In the genomic region with DNA sequence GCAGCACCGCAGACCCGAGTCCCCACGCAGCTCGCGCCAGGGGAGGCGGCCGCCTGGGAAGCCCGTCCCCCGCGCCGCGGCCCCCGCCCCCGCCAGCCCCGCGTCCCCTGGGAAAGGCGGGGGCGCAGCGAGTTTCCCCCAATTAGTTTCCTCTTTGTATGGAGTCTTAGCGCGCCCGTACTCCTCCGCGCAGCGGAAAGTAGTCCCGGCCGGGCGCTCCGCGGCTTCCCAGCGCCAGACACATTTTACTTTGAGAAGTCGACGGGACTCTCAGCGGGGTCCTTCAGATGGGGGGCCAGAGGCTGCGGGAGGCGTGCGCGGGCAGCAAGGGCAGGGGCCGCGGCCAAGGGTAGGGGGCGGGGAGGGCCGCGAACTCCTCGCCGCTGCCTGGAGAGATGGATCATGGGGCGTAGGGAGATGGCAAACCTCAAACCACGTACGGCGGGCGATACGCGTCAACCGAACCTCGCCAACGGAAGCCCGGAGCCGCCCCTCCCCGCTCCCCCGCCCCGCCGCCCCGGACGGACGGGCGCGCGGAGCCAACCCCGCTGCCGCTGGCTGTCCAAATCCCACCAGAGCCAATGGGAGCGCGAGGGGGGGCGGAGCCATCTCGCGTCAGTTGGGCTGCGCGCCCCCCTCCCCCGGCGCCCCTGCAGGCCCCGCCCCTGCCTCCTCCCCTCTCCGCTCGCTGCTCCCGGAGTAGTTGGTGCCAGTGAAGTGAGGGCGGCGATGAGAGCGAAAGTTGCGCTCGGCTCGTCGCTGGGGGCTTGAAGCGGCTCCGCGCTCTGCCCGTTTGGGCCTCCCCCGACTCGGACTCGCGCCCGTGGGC, we compare ENCODE assay signal across 1 cellular context.
TF ChIP-seq lines count a peak whose summit lies in the region.

TSS of gene RCOR1 (plus strand) at position 706 of the 829 bp plus-strand sequence. CDS start 238 bp downstream, outside the sequence.

TF ChIP-seq in WTC11, 78 proteins besides CTCF, POLR2A, EP300 and RAD21 (continued from another document and continues in another):
- TF ChIP-seq, protein P1, sequence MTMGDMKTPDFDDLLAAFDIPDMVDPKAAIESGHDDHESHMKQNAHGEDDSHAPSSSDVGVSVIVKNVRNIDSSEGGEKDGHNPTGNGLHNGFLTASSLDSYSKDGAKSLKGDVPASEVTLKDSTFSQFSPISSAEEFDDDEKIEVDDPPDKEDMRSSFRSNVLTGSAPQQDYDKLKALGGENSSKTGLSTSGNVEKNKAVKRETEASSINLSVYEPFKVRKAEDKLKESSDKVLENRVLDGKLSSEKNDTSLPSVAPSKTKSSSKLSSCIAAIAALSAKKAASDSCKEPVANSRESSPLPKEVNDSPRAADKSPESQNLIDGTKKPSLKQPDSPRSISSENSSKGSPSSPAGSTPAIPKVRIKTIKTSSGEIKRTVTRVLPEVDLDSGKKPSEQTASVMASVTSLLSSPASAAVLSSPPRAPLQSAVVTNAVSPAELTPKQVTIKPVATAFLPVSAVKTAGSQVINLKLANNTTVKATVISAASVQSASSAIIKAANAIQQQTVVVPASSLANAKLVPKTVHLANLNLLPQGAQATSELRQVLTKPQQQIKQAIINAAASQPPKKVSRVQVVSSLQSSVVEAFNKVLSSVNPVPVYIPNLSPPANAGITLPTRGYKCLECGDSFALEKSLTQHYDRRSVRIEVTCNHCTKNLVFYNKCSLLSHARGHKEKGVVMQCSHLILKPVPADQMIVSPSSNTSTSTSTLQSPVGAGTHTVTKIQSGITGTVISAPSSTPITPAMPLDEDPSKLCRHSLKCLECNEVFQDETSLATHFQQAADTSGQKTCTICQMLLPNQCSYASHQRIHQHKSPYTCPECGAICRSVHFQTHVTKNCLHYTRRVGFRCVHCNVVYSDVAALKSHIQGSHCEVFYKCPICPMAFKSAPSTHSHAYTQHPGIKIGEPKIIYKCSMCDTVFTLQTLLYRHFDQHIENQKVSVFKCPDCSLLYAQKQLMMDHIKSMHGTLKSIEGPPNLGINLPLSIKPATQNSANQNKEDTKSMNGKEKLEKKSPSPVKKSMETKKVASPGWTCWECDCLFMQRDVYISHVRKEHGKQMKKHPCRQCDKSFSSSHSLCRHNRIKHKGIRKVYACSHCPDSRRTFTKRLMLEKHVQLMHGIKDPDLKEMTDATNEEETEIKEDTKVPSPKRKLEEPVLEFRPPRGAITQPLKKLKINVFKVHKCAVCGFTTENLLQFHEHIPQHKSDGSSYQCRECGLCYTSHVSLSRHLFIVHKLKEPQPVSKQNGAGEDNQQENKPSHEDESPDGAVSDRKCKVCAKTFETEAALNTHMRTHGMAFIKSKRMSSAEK (CRISPR knock-in tag; IDR thresholded peaks at IDR 0.05; ENCODE audit: borderline replicate concordance), result no peak
- TF ChIP-seq JUN (CRISPR knock-in tag; IDR thresholded peaks at IDR 0.05) (0 out of 2 replicates have a peak, but pooled peaks have one; percentile 57), ZNF512 (CRISPR knock-in tag; IDR thresholded peaks at IDR 0.05; ENCODE audit: borderline replicate concordance) (no peak), FOXJ3 (CRISPR knock-in tag; IDR thresholded peaks at IDR 0.05; ENCODE audit: borderline replicate concordance) (no peak), ZNF232 (CRISPR knock-in tag; IDR thresholded peaks at IDR 0.05) (no peak), NFE2L1 (CRISPR knock-in tag; IDR thresholded peaks at IDR 0.05) (no peak), MYBL2 (CRISPR knock-in tag; IDR thresholded peaks at IDR 0.05) (no peak), USF1 (CRISPR knock-in tag; IDR thresholded peaks at IDR 0.05) (peak; percentile 44; the same call in 1 of the 2 replicates), KAT7 (CRISPR knock-in tag; IDR thresholded peaks at IDR 0.05; ENCODE audit: borderline replicate concordance) (no peak), ATF1 (CRISPR knock-in tag; IDR thresholded peaks at IDR 0.05) (no peak), STAT6 (CRISPR knock-in tag; conservative IDR thresholded peaks at IDR 0.05; ENCODE audit: low read depth) (no peak), RORB (CRISPR knock-in tag; IDR thresholded peaks at IDR 0.05) (no peak), ZNF138 (CRISPR knock-in tag; conservative IDR thresholded peaks at IDR 0.05) (no peak), NR1H2 (CRISPR knock-in tag; IDR thresholded peaks at IDR 0.05) (no peak), ATF6 (CRISPR knock-in tag; IDR thresholded peaks at IDR 0.05) (no peak), SMAD3 (CRISPR knock-in tag; IDR thresholded peaks at IDR 0.05; ENCODE audit: borderline replicate concordance) (no peak), FOXK1 (CRISPR knock-in tag; IDR thresholded peaks at IDR 0.05) (no peak)
- TF ChIP-seq, protein P2, sequence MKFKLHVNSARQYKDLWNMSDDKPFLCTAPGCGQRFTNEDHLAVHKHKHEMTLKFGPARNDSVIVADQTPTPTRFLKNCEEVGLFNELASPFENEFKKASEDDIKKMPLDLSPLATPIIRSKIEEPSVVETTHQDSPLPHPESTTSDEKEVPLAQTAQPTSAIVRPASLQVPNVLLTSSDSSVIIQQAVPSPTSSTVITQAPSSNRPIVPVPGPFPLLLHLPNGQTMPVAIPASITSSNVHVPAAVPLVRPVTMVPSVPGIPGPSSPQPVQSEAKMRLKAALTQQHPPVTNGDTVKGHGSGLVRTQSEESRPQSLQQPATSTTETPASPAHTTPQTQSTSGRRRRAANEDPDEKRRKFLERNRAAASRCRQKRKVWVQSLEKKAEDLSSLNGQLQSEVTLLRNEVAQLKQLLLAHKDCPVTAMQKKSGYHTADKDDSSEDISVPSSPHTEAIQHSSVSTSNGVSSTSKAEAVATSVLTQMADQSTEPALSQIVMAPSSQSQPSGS (CRISPR knock-in tag; IDR thresholded peaks at IDR 0.05; ENCODE audit: borderline replicate concordance, low read depth), result no peak
- TF ChIP-seq, protein P3, sequence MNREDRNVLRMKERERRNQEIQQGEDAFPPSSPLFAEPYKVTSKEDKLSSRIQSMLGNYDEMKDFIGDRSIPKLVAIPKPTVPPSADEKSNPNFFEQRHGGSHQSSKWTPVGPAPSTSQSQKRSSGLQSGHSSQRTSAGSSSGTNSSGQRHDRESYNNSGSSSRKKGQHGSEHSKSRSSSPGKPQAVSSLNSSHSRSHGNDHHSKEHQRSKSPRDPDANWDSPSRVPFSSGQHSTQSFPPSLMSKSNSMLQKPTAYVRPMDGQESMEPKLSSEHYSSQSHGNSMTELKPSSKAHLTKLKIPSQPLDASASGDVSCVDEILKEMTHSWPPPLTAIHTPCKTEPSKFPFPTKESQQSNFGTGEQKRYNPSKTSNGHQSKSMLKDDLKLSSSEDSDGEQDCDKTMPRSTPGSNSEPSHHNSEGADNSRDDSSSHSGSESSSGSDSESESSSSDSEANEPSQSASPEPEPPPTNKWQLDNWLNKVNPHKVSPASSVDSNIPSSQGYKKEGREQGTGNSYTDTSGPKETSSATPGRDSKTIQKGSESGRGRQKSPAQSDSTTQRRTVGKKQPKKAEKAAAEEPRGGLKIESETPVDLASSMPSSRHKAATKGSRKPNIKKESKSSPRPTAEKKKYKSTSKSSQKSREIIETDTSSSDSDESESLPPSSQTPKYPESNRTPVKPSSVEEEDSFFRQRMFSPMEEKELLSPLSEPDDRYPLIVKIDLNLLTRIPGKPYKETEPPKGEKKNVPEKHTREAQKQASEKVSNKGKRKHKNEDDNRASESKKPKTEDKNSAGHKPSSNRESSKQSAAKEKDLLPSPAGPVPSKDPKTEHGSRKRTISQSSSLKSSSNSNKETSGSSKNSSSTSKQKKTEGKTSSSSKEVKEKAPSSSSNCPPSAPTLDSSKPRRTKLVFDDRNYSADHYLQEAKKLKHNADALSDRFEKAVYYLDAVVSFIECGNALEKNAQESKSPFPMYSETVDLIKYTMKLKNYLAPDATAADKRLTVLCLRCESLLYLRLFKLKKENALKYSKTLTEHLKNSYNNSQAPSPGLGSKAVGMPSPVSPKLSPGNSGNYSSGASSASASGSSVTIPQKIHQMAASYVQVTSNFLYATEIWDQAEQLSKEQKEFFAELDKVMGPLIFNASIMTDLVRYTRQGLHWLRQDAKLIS (CRISPR knock-in tag; IDR thresholded peaks at IDR 0.05; ENCODE audit: borderline replicate concordance), result no peak
- TF ChIP-seq, protein P4, sequence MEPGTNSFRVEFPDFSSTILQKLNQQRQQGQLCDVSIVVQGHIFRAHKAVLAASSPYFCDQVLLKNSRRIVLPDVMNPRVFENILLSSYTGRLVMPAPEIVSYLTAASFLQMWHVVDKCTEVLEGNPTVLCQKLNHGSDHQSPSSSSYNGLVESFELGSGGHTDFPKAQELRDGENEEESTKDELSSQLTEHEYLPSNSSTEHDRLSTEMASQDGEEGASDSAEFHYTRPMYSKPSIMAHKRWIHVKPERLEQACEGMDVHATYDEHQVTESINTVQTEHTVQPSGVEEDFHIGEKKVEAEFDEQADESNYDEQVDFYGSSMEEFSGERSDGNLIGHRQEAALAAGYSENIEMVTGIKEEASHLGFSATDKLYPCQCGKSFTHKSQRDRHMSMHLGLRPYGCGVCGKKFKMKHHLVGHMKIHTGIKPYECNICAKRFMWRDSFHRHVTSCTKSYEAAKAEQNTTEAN (CRISPR knock-in tag; IDR thresholded peaks at IDR 0.05), result no peak
- TF ChIP-seq, protein P5, sequence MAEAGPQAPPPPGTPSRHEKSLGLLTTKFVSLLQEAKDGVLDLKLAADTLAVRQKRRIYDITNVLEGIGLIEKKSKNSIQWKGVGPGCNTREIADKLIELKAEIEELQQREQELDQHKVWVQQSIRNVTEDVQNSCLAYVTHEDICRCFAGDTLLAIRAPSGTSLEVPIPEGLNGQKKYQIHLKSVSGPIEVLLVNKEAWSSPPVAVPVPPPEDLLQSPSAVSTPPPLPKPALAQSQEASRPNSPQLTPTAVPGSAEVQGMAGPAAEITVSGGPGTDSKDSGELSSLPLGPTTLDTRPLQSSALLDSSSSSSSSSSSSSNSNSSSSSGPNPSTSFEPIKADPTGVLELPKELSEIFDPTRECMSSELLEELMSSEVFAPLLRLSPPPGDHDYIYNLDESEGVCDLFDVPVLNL (CRISPR knock-in tag; IDR thresholded peaks at IDR 0.05; ENCODE audit: borderline replicate concordance, low read depth), result no peak
- TF ChIP-seq, protein P6, sequence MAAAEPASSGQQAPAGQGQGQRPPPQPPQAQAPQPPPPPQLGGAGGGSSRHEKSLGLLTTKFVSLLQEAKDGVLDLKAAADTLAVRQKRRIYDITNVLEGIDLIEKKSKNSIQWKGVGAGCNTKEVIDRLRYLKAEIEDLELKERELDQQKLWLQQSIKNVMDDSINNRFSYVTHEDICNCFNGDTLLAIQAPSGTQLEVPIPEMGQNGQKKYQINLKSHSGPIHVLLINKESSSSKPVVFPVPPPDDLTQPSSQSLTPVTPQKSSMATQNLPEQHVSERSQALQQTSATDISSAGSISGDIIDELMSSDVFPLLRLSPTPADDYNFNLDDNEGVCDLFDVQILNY (CRISPR knock-in tag; IDR thresholded peaks at IDR 0.05), result no peak
- TF ChIP-seq, protein P7, sequence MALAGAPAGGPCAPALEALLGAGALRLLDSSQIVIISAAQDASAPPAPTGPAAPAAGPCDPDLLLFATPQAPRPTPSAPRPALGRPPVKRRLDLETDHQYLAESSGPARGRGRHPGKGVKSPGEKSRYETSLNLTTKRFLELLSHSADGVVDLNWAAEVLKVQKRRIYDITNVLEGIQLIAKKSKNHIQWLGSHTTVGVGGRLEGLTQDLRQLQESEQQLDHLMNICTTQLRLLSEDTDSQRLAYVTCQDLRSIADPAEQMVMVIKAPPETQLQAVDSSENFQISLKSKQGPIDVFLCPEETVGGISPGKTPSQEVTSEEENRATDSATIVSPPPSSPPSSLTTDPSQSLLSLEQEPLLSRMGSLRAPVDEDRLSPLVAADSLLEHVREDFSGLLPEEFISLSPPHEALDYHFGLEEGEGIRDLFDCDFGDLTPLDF (CRISPR knock-in tag; IDR thresholded peaks at IDR 0.05), result no peak
